31 cellular contexts compared by ENCODE assay signal in genomic region chr10:114257488-114257887, GRCh38. TPM values are rescaled to one million over a fixed set of nuclear protein-coding genes. Genes with fewer than 3 reads are reported as not detected.
A peak's percentile ranks its signal among the peaks of the same experiment; 100 is the strongest.
DNase-seq lines count a peak whose midpoint lies in the region; ATAC-seq and TF ChIP-seq lines count a peak whose summit lies in the region.
"Had no signal": no experiment of that assay in that cellular context is flagged by ENCODE, and none has a peak within 500 bp of the region (broad histone marks: within the 10 kb centered on the region; RNA-seq: fewer than 3 reads in every experiment).

No MANE protein-coding gene starts in this region.

- H3K36me3 ChIP-seq in IMR-90 (ENCODE audit: control insufficient read depth, insufficient read depth, low read length): no peaks in the 10 kb centered on the region
- no peaks in the 10 kb centered on the region for H3K36me3 ChIP-seq in left ventricle myocardium inferior
- H3K36me3 ChIP-seq in upper lobe of right lung: no peaks in the 10 kb centered on the region
- H3K36me3 ChIP-seq: ascending aorta, cardiac muscle cell, gastrocnemius medialis, tibial artery had no signal

- intact Hi-C loops in IMR-90 (cut with micrococcal nuclease) (no loop called here), left ventricle myocardium inferior (cut with micrococcal nuclease) (no loop called here), upper lobe of right lung (cut with DNase I) (no loop called here)

- ATAC-seq in IMR-90 (ENCODE audit: low read depth) (no peak), upper lobe of right lung (no peak), GM21786 (IDR thresholded peaks at IDR 0.05; ENCODE audit: unreplicated experiment) (no peak)
- ATAC-seq: esophagus mucosa; gastrocnemius medialis; SK-N-SH treated with all-trans-retinoic acid at 6 μM for 48 hours; stimulated activated naive CD8-positive, alpha-beta T cell treated with anti-CD3 and anti-CD28 coated beads, Interleukin-15, amount 100 ng/mL, for 72 hours had no signal

- dilution Hi-C loops in IMR-90 (cut with HindIII; ENCODE audit: low sequenced_read_pairs, unreplicated experiment): no loop called here

- no peak overlapping the region for H3K18ac ChIP-seq in IMR-90 (ENCODE audit: low read depth, low read length)

- no peak overlapping the region for H3K56ac ChIP-seq in IMR-90 (ENCODE audit: extremely low read depth, insufficient read depth, low read length)

- H3K4me1 ChIP-seq in IMR-90 (ENCODE audit: control insufficient read depth, insufficient read depth, low read length) (no peaks in the 10 kb centered on the region), left ventricle myocardium inferior (peaks cover 32% of the 10 kb centered on the region), upper lobe of right lung (peaks cover 26% of the 10 kb centered on the region)
- H3K4me1 ChIP-seq: ascending aorta had no signal

- H3K4ac ChIP-seq in IMR-90 (ENCODE audit: low read depth, low read length): peak overlapping the region; percentile 36; the same call in 1 of the 2 replicates

- H4K20me1 ChIP-seq in IMR-90 (ENCODE audit: insufficient read depth, low read length): no peaks in the 10 kb centered on the region

- peaks cover 8% of the 10 kb centered on the region for H3K27me3 Mint-ChIP-seq in nephron progenitor cell (ENCODE audit: low read depth, poor library complexity)
- H3K27me3 Mint-ChIP-seq: progenitor cell of endocrine pancreas; stimulated activated naive CD8-positive, alpha-beta T cell treated with anti-CD3 and anti-CD28 coated beads, Interleukin-15, amount 100 ng/mL, for 72 hours had no signal

- H3K9me3 Mint-ChIP-seq in nephron progenitor cell: peaks cover 6% of the 10 kb centered on the region
- H3K9me3 Mint-ChIP-seq: immature natural killer cell had no signal

- H3K4me1 Mint-ChIP-seq in nephron progenitor cell: peaks cover 76% of the 10 kb centered on the region

- H4K8ac ChIP-seq in IMR-90 (ENCODE audit: low read depth in 2 of 2, low read length in 2 of 2): no peak overlapping the region

- H4K91ac ChIP-seq in IMR-90 (ENCODE audit: insufficient read depth, low read depth, low read length): no peak overlapping the region

- in situ Hi-C loops in IMR-90 (cut with MboI; ENCODE audit: low sequenced_read_pairs): no loop called here

- TF ChIP-seq POLR2A in IMR-90 (IDR thresholded peaks at IDR 0.05; ENCODE audit: low read depth, low read length): no peak

- H2AK9ac ChIP-seq in IMR-90 (replicated peaks; ENCODE audit: low read depth, low read length, poor library complexity): no peak overlapping the region

- CTCF ChIA-PET in IMR-90 (lab: Yijun Ruan, JAX): interaction anchor here (1.2 kb wide), 1 partner anchor 16 kb away, joined by 3 read pairs; no protein-coding TSS in a partner anchor

- H3K4me3 ChIP-seq in IMR-90 (ENCODE audit: insufficient read depth, low read depth, low read length): no peak overlapping the region
- no peak overlapping the region for H3K4me3 ChIP-seq in left ventricle myocardium inferior
- H3K4me3 ChIP-seq in upper lobe of right lung: no peak overlapping the region
- H3K4me3 ChIP-seq: ascending aorta, cardiac muscle cell, gastrocnemius medialis, mucosa of descending colon, tibial artery had no signal

- no peak overlapping the region for H3K9ac ChIP-seq in IMR-90 (ENCODE audit: low read depth, low read length)
- H3K9ac ChIP-seq: KMS-11 had no signal

- DNase-seq in IMR-90 (no peak), left ventricle myocardium inferior (no peak), nephron progenitor cell (no peak), upper lobe of right lung (no peak), UCSD-AML1 (lab: John Stamatoyannopoulos, UW; ENCODE audit: unreplicated experiment) (no peak), GM03348 (ENCODE audit: low spot score) (no peak)
- DNase-seq: activated CD4-positive, alpha-beta T cell treated with anti-CD3 and anti-CD28 coated beads for 4 hours; activated effector memory CD4-positive, alpha-beta T cell treated with Interleukin-2 at 50 U/mL for 16 hours; activated T-cell treated with anti-CD3 and anti-CD28 coated beads for 4 hours; Calu3; DMS79 treated with DMSO at 0.1 percent for 48 hours; endodermal cell; gastrocnemius medialis; immature natural killer cell; NCI-H446 treated with DMSO at 0.1 percent for 48 hours; stimulated activated naive CD8-positive, alpha-beta T cell treated with anti-CD3 and anti-CD28 coated beads, Interleukin-15, amount 100 ng/mL, for 72 hours; T-helper 2 cell had no signal

- no peak for TF ChIP-seq RAD21 in IMR-90 (IDR thresholded peaks at IDR 0.05; ENCODE audit: low read length)

- no peak overlapping the region for H3K4me2 ChIP-seq in IMR-90 (ENCODE audit: low read depth, low read length)
- H3K4me2 ChIP-seq: KMS-11 had no signal

- H3K27me3 ChIP-seq in IMR-90 (ENCODE audit: control insufficient read depth, insufficient read depth, low read length) (peaks cover 5% of the 10 kb centered on the region), left ventricle myocardium inferior (ENCODE audit: low read depth) (no peaks in the 10 kb centered on the region), upper lobe of right lung (no peaks in the 10 kb centered on the region)
- H3K27me3 ChIP-seq: ascending aorta, cardiac muscle cell, gastrocnemius medialis, tibial artery had no signal

- no peak overlapping the region for H2BK15ac ChIP-seq in IMR-90 (ENCODE audit: low read depth, low read length)

- H3K9me3 ChIP-seq in IMR-90 (ENCODE audit: control insufficient read depth, insufficient read depth, low read length) (no peaks in the 10 kb centered on the region), left ventricle myocardium inferior (replicated peaks) (no peaks in the 10 kb centered on the region), upper lobe of right lung (no peaks in the 10 kb centered on the region)
- H3K9me3 ChIP-seq: ascending aorta, gastrocnemius medialis, mucosa of descending colon, tibial artery had no signal

- TF ChIP-seq CTCF in IMR-90 (conservative IDR thresholded peaks at IDR 0.05; ENCODE audit: low read depth, low read length): no peak
- no peak for TF ChIP-seq CTCF in left ventricle myocardium inferior (IDR thresholded peaks at IDR 0.05; ENCODE audit: borderline replicate concordance)
- TF ChIP-seq CTCF in nephron progenitor cell (IDR thresholded peaks at IDR 0.05): no peak
- no peak for TF ChIP-seq CTCF in upper lobe of right lung (IDR thresholded peaks at IDR 0.05)

- H3K27ac ChIP-seq in IMR-90 (ENCODE audit: insufficient read depth, low read length) (no peak overlapping the region), left ventricle myocardium inferior (replicated peaks) (peak overlapping the region; percentile 27), upper lobe of right lung (peak overlapping the region; percentile 12)
- H3K27ac ChIP-seq: ascending aorta, C4-2B, cardiac muscle cell, gastrocnemius medialis, KMS-11, tibial artery had no signal

- H3K9me1 ChIP-seq in IMR-90 (ENCODE audit: insufficient read depth, low read length): no peaks in the 10 kb centered on the region

- WGBS in IMR-90 (ENCODE audit: extremely low coverage in 2 of 2, insufficient read length in 1 of 2), 2 experiments: no CpG with 5 or more reads among the region's 3 CpGs

- peak overlapping the region; percentile 24 for H3K4me3 Mint-ChIP-seq in nephron progenitor cell
- H3K4me3 Mint-ChIP-seq: activated naive CD8-positive, alpha-beta T cell; endodermal cell; immature natural killer cell; stimulated activated naive CD8-positive, alpha-beta T cell treated with anti-CD3 and anti-CD28 coated beads, Interleukin-15, amount 100 ng/mL, for 72 hours had no signal

- no peak overlapping the region for H2BK5ac ChIP-seq in IMR-90 (ENCODE audit: low read depth, low read length, poor library complexity, severe bottlenecking)

- H3K79me1 ChIP-seq in IMR-90 (ENCODE audit: low read depth in 1 of 2, low read length in 2 of 2): no peaks in the 10 kb centered on the region

- H2BK120ac ChIP-seq in IMR-90 (ENCODE audit: low read depth, low read length): no peak overlapping the region

- H2AK5ac ChIP-seq in IMR-90 (ENCODE audit: low read depth, low read length): no peak overlapping the region

- H2AFZ ChIP-seq in IMR-90 (replicated peaks; ENCODE audit: low read length, poor library complexity): no peak overlapping the region

- POLR2A ChIA-PET in IMR-90 (lab: Charles Lee; ENCODE audit: unreplicated experiment): no interaction called here

- H4K5ac ChIP-seq in IMR-90 (ENCODE audit: low read depth, low read length): no peak overlapping the region

- no peak overlapping the region for H3K23ac ChIP-seq in IMR-90 (ENCODE audit: low read depth, low read length)

- H3K27ac Mint-ChIP-seq in nephron progenitor cell: peak overlapping the region; percentile 87
- H3K27ac Mint-ChIP-seq: activated naive CD8-positive, alpha-beta T cell; endodermal cell; immature natural killer cell; progenitor cell of endocrine pancreas; stimulated activated naive CD8-positive, alpha-beta T cell treated with anti-CD3 and anti-CD28 coated beads, Interleukin-15, amount 100 ng/mL, for 72 hours had no signal

- H3K36me3 Mint-ChIP-seq in nephron progenitor cell (ENCODE audit: low read depth): peaks cover 27% of the 10 kb centered on the region
- H3K36me3 Mint-ChIP-seq: activated naive CD8-positive, alpha-beta T cell; immature natural killer cell had no signal

- H2BK20ac ChIP-seq in IMR-90 (ENCODE audit: low read depth, low read length): peak overlapping the region; percentile 20; the same call in 1 of the 2 replicates

- H3K14ac ChIP-seq in IMR-90 (replicated peaks; ENCODE audit: low read depth, low read length): no peak overlapping the region

- BruUV-seq in IMR-90 (replicated peaks; lab: Mats Ljungman, UMichigan): no TSS peak

TF ChIP-seq in IMR-90, 13 proteins besides CTCF, POLR2A, EP300 and RAD21 (continues in another document):
- TF ChIP-seq MAZ (IDR thresholded peaks at IDR 0.05; ENCODE audit: borderline replicate concordance, low read depth, low read length) (no peak), SMC3 (IDR thresholded peaks at IDR 0.05; ENCODE audit: low read depth, low read length) (no peak), CEBPB (IDR thresholded peaks at IDR 0.05; ENCODE audit: low read depth, low read length) (no peak), USF2 (IDR thresholded peaks at IDR 0.05; ENCODE audit: low read depth, low read length) (no peak), RCOR1 (IDR thresholded peaks at IDR 0.05; ENCODE audit: insufficient replicate concordance, low read length) (no peak), NFE2L2 (IDR thresholded peaks at IDR 0.05; ENCODE audit: low read depth, low read length) (no peak)

RNA-seq across cellular contexts. Expression of gene VWA2, which starts 18.4 kb away (rescaled TPM):
- not detected in 2 replicates for total RNA-seq in IMR-90 (2012; rRNA removed)
- polyA plus RNA-seq in IMR-90 (2012; rRNA removed): not detected in 2 replicates
- not detected in 2 replicates for polyA plus RNA-seq in IMR-90 (2012; cell fraction: cytosol; rRNA removed)
- polyA plus RNA-seq in IMR-90 (2012; cell fraction: nucleus; rRNA removed; ENCODE audit: low replicate concordance): 0.02 TPM in 1 of 2 replicates, not detected in the other
- not detected for total RNA-seq in left ventricle myocardium inferior
- 15.5 TPM for total RNA-seq in upper lobe of right lung
- total RNA-seq: ascending aorta, cardiac muscle cell, HT1080, OCI-LY7 had no signal
- polyA plus RNA-seq: cardiac muscle cell, immature natural killer cell, neural cell had no signal

Comparison
In these comparisons a context has a peak if more than half of its experiments do, and no peak if none do; other contexts are left out.
1. RNA of gene VWA2, which starts 18.4 kb away (total RNA-seq): 15.5 TPM in upper lobe of right lung (single experiment); not detected in IMR-90 and not detected in left ventricle myocardium inferior (single experiment); every median in the first group is over 10 times any median in the second.